In the genomic region with DNA sequence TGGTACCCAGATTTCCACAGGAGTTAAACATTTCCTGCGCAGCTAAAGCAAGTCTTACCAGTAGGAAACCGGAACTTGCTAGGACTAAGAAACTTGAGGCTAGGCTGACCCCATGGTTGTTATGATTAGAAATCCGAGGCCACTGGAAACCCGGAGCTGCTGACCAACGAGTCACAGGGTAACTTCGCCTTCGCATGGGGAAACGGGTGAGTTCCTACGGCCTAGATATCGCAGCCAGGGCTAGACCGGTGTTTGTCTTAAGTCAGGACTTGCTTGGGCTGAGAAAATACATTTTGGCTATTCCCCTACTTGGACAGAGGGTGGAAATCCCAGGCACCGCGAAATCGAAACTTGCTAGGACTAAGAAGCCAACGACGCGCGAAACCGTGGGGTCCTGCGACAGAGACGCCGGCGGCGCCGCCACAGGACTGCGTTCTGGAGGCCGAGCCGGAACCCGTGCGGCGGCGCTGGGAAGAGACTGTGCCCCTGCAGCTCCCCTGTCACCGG, we compare ENCODE assay signal across 8 cellular contexts. TPM values are rescaled to one million over a fixed set of nuclear protein-coding genes. Genes with fewer than 3 reads are reported as not detected.
DNase-seq lines count a peak whose midpoint lies in the region; ATAC-seq and TF ChIP-seq lines count a peak whose summit lies in the region.

No MANE protein-coding gene starts in this region.

- intact Hi-C loops in body of pancreas (cut with DNase I): no loop called here

- peak overlapping the region; percentile 93 for H3K27ac ChIP-seq in DOHH2 (ENCODE audit: low read depth, low read length)
- H3K27ac ChIP-seq in body of pancreas: peak overlapping the region; percentile 72 to 94 (median 90)
- H3K27ac ChIP-seq in iPS-18a (ENCODE audit: low read length): no peak overlapping the region
- H3K27ac ChIP-seq in skeletal muscle tissue (ENCODE audit: low read depth, low read length): peak overlapping the region; percentile 98

- POLR2A ChIA-PET in HEK293T (lab: Yijun Ruan, JAX): interaction anchor here (0.9 to 3.2 kb wide), 22 partner anchors 9 to 442 kb away, joined by 3 to 55 read pairs (median 5); partner anchors contain the start of genes HMGCS1, TMEM267 and ZNF131

- peak overlapping the region; percentile 96 for H3K4me2 ChIP-seq in DOHH2 (ENCODE audit: low read length)

- no peak for TF ChIP-seq POLR2A in body of pancreas (IDR thresholded peaks at IDR 0.05)

- TF ChIP-seq CTCF in DOHH2 (IDR thresholded peaks at IDR 0.05; ENCODE audit: low read depth, low read length, poor library complexity, severe bottlenecking) (no peak), body of pancreas (IDR thresholded peaks at IDR 0.05) (no peak)

- ATAC-seq in GM21529 (IDR thresholded peaks at IDR 0.05; ENCODE audit: unreplicated experiment): peak; percentile 16
- peak; percentile 48 for ATAC-seq in body of pancreas

- peaks cover 35% of the 10 kb centered on the region for H3K79me2 ChIP-seq in DOHH2 (ENCODE audit: control insufficient read depth, low read length)

- WGBS in body of pancreas, 2 donors: 0 to 1% methylated on average over 11 to 33 of the region's 33 CpGs

- H3K27me3 ChIP-seq in DOHH2 (ENCODE audit: control insufficient read depth, low read length) (no peaks in the 10 kb centered on the region), body of pancreas (peaks cover 0 to 15% of the 10 kb centered on the region in 2 donors), iPS-18a (ENCODE audit: control insufficient read depth, insufficient read depth, low read length) (peaks cover 95% of the 10 kb centered on the region), skeletal muscle tissue (ENCODE audit: control insufficient read depth in 3 of 3, insufficient read depth in 3 of 3, low read length in 3 of 3) (no peaks in the 10 kb centered on the region)

- H3K4me3 ChIP-seq in DOHH2 (ENCODE audit: low read length) (peak overlapping the region; percentile 93), body of pancreas (peak overlapping the region; percentile 31 to 51), iPS-18a (ENCODE audit: low read length) (peak overlapping the region; percentile 62), skeletal muscle tissue (ENCODE audit: low read length in 3 of 3) (peak overlapping the region; percentile 90 to 96 (median 92))

- H3K9me3 ChIP-seq in DOHH2 (ENCODE audit: control insufficient read depth, insufficient read depth, low read length): no peaks in the 10 kb centered on the region
- no peaks in the 10 kb centered on the region for H3K9me3 ChIP-seq in body of pancreas
- H3K9me3 ChIP-seq in iPS-18a (ENCODE audit: control insufficient read depth, low read depth, low read length): no peaks in the 10 kb centered on the region
- H3K9me3 ChIP-seq in skeletal muscle tissue (ENCODE audit: control insufficient read depth in 3 of 3, low read length in 3 of 3): no peaks in the 10 kb centered on the region

- CTCF ChIA-PET in HEK293T (lab: Yijun Ruan, JAX): interaction anchor here (0.6 to 1.7 kb wide), 13 partner anchors 14 to 1671 kb away, joined by 3 to 13 read pairs (median 4); no protein-coding TSS in a partner anchor

- H3K9ac ChIP-seq in iPS-18a (ENCODE audit: low read length) (peak overlapping the region; percentile 46), skeletal muscle tissue (ENCODE audit: low read depth in 1 of 3, low read length in 3 of 3) (peak overlapping the region; percentile 93 to 98 (median 97))

- peaks cover 49% of the 10 kb centered on the region for H3K4me1 ChIP-seq in DOHH2 (ENCODE audit: control insufficient read depth, low read length)
- H3K4me1 ChIP-seq in body of pancreas: peaks cover 17% of the 10 kb centered on the region
- H3K4me1 ChIP-seq in iPS-18a (ENCODE audit: control insufficient read depth, low read depth, low read length): peaks cover 30% of the 10 kb centered on the region
- H3K4me1 ChIP-seq in skeletal muscle tissue (ENCODE audit: control insufficient read depth in 3 of 3, insufficient read depth in 3 of 3, low read length in 3 of 3): peaks cover 26 to 37% (median 35%) of the 10 kb centered on the region in 3 donors

- peaks cover 22% of the 10 kb centered on the region for H3F3A ChIP-seq in DOHH2 (ENCODE audit: control insufficient read depth, insufficient read depth)

- DNase-seq in HuH-7 (ENCODE audit: low spot score) (peak; percentile 48), SHP77 (lab: John Stamatoyannopoulos, UW) (peak; percentile 79 to 81), body of pancreas (peak; percentile 51 to 67 (median 60)), HEK293T (ENCODE audit: extremely low spot score) (no peak)

- no peaks in the 10 kb centered on the region; the same call in 1 of the 2 replicates for H4K20me1 ChIP-seq in DOHH2 (ENCODE audit: control insufficient read depth, insufficient read depth, low read depth, low read length)

- no peaks in the 10 kb centered on the region for H3K9me2 ChIP-seq in DOHH2 (replicated peaks; ENCODE audit: control insufficient read depth, low read length)

- H3K36me3 ChIP-seq in DOHH2 (ENCODE audit: control insufficient read depth, low read length) (no peaks in the 10 kb centered on the region; the same call in 1 of the 2 replicates), body of pancreas (replicated peaks in 1 of 2; ENCODE audit: insufficient read depth in 1 of 2, low read depth in 2 of 2) (no peaks in the 10 kb centered on the region), iPS-18a (ENCODE audit: control insufficient read depth, low read depth, low read length) (no peaks in the 10 kb centered on the region), skeletal muscle tissue (ENCODE audit: control insufficient read depth in 3 of 3, insufficient read depth in 3 of 3, low read length in 3 of 3) (no peaks in the 10 kb centered on the region)

TF ChIP-seq in HEK293T, 16 proteins besides CTCF, POLR2A, EP300 and RAD21:
- TF ChIP-seq CTBP1 (IDR thresholded peaks at IDR 0.05; ENCODE audit: borderline replicate concordance): no peak
- TF ChIP-seq NFRKB (IDR thresholded peaks at IDR 0.05): no peak
- no peak for TF ChIP-seq SUZ12 (IDR thresholded peaks at IDR 0.05)
- TF ChIP-seq FOXM1 (IDR thresholded peaks at IDR 0.05; ENCODE audit: borderline replicate concordance): no peak
- no peak for TF ChIP-seq L3MBTL2 (conservative IDR thresholded peaks at IDR 0.05)
- no peak for TF ChIP-seq HDGF (IDR thresholded peaks at IDR 0.05; ENCODE audit: borderline replicate concordance)
- TF ChIP-seq ARNT (IDR thresholded peaks at IDR 0.05): no peak
- no peak for TF ChIP-seq TARDBP (IDR thresholded peaks at IDR 0.05)
- no peak for TF ChIP-seq ELF4 (IDR thresholded peaks at IDR 0.05)
- no peak for TF ChIP-seq PKNOX1 (IDR thresholded peaks at IDR 0.05)
- TF ChIP-seq SP1 (IDR thresholded peaks at IDR 0.05): no peak
- no peak for TF ChIP-seq FOXK2 (IDR thresholded peaks at IDR 0.05)

RNA-seq across cellular contexts. Expression of gene ANXA2R, which starts 1.6 kb away (rescaled TPM):
- total RNA-seq in body of pancreas (1 to 10 TPM in 1 of 2 donors, under 1 TPM in 1; 0.99 to 1.3 TPM), skeletal muscle tissue (1.6 TPM)

Comparison
In these comparisons a context has a peak if more than half of its experiments do, and no peak if none do; other contexts are left out.
1. H3K4me3 ChIP-seq: peak in every context shown above with its lines; median percentile 93 in DOHH2; 92 in skeletal muscle tissue; 62 in iPS-18a; 41 in body of pancreas.